1 cellular context compared by ENCODE assay signal in genomic region chr1:246512230-246512629, GRCh38.
TF ChIP-seq lines count a peak whose summit lies in the region.

No MANE protein-coding gene starts in this region.

TF ChIP-seq in HepG2, 621 proteins besides CTCF, POLR2A, EP300 and RAD21:
- no peak for TF ChIP-seq ZNF746 (CRISPR knock-in tag; IDR thresholded peaks at IDR 0.05)
- TF ChIP-seq TOE1 (CRISPR knock-in tag; IDR thresholded peaks at IDR 0.05): no peak
- TF ChIP-seq DNMT1 (CRISPR knock-in tag; IDR thresholded peaks at IDR 0.05): no peak
